ENCODE assay signal across 13 cellular contexts in the genomic region with DNA sequence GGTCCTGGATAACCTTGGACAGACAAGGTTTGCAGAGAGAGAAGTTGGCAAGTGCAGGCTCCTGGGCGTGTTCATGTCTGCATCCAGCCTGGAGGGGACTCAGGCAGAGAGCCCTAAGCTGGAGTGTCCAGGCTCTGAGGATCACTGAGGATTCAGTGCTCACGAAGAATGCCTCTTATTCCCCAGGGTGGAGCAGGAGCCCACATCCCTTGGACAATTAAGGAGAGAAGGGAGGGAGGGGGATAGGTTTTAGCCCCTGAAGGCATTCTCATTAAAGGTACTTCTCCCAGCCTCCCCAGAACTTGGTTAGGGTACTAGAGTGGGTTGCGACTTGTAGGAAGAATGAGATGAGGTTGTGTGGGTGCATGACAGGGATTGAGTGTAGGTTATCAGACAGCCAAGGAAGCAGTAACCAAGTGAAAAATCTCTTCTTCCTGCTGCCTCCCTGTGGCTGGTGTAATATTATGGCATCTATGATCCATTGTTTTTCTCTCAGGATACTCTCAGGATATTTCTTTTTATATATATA. TPM values are rescaled to one million over a fixed set of nuclear protein-coding genes. Genes with fewer than 3 reads are reported as not detected.
A peak's percentile ranks its signal among the peaks of the same experiment; 100 is the strongest.
DNase-seq lines count a peak whose midpoint lies in the region; ATAC-seq and TF ChIP-seq lines count a peak whose summit lies in the region.
"Had no signal": no experiment of that assay in that cellular context is flagged by ENCODE, and none has a peak within 500 bp of the region (broad histone marks: within the 10 kb centered on the region; RNA-seq: fewer than 3 reads in every experiment).

No MANE protein-coding gene starts in this region.

- H3K79me2 ChIP-seq in DOHH2 (ENCODE audit: control insufficient read depth, low read length) = peaks cover 46% of the 10 kb centered on the region

- peak overlapping the region; percentile 84 for H3K4me2 ChIP-seq in DOHH2 (ENCODE audit: low read length)

- H3K9me3 Mint-ChIP-seq in IgD-negative memory B cell = peaks cover 0 to 2% (median 0%) of the 10 kb centered on the region in 3 donors

- H3K4me3 Mint-ChIP-seq in IgD-negative memory B cell = peak overlapping the region; percentile 88 to 97 (median 94)
- H3K4me3 Mint-ChIP-seq: H9 had no signal

- no peak for DNase-seq in NCI-H2029 treated with DMSO at 0.1 percent for 48 hours (lab: John Stamatoyannopoulos, UW)
- no peak for DNase-seq in activated CD8-positive, alpha-beta memory T cell treated with anti-CD3 and anti-CD28 coated beads for 24 hours
- DNase-seq: activated CD4-positive, CD25-positive, alpha-beta regulatory T cell treated with anti-CD3 and anti-CD28 coated beads, Interleukin-2, amount 50 U/mL, for 72 hours; DMS79 treated with DMSO at 0.1 percent for 48 hours; H9; NCI-H1092 treated with DMSO at 0.1 percent for 48 hours; stimulated activated CD4-positive, alpha-beta T cell treated with anti-CD3 and anti-CD28 coated beads, Interleukin-2, amount 100 ng/mL, for 24 hours had no signal

- no peaks in the 10 kb centered on the region for H3K27me3 Mint-ChIP-seq in IgD-negative memory B cell

- H3K36me3 ChIP-seq in DOHH2 (ENCODE audit: control insufficient read depth, low read length) (0 out of 2 replicates have a peak, but pooled peaks cover 5% of the 10 kb centered on the region), duodenal mucosa (ENCODE audit: control insufficient read depth in 1 of 2, insufficient read depth in 2 of 2, low read length in 2 of 2) (no peaks in the 10 kb centered on the region)

- peak overlapping the region; percentile 86 to 99 (median 97) for H3K27ac Mint-ChIP-seq in IgD-negative memory B cell
- H3K27ac Mint-ChIP-seq: H9 had no signal

- H3K9me2 ChIP-seq in DOHH2 (replicated peaks; ENCODE audit: control insufficient read depth, low read length) = no peaks in the 10 kb centered on the region

- ATAC-seq in HG03196 (IDR thresholded peaks at IDR 0.05; ENCODE audit: unreplicated experiment) (no peak), HG03097 (IDR thresholded peaks at IDR 0.05; ENCODE audit: low FRiP score, unreplicated experiment) (no peak)

- H3K4me1 ChIP-seq in DOHH2 (ENCODE audit: control insufficient read depth, low read length) (peaks cover 60% of the 10 kb centered on the region), duodenal mucosa (ENCODE audit: control insufficient read depth in 1 of 2, insufficient read depth in 2 of 2, low read length in 2 of 2) (peaks cover 0 to 17% of the 10 kb centered on the region in 2 donors)

- peaks cover 24% of the 10 kb centered on the region for H3K36me3 Mint-ChIP-seq in IgD-negative memory B cell

- H3K4me1 Mint-ChIP-seq in IgD-negative memory B cell = peaks cover 34 to 53% (median 34%) of the 10 kb centered on the region in 3 donors

- H3K4me3 ChIP-seq in DOHH2 (ENCODE audit: low read length) (peak overlapping the region; percentile 91), duodenal mucosa (ENCODE audit: low read depth in 1 of 2, low read length in 2 of 2) (peak overlapping the region; percentile 65 to 71), skin epidermis (peak overlapping the region; percentile 28 to 44 (median 34))

- H3K27ac ChIP-seq in DOHH2 (ENCODE audit: low read depth, low read length) (no peak overlapping the region; the same call in 1 of the 2 replicates), duodenal mucosa (ENCODE audit: low read depth, low read length) (peak overlapping the region; percentile 50), skin epidermis (peak overlapping the region; percentile 11 to 87 (median 76))

- H3K27me3 ChIP-seq in DOHH2 (ENCODE audit: control insufficient read depth, low read length) = no peaks in the 10 kb centered on the region
- H3K27me3 ChIP-seq in duodenal mucosa (ENCODE audit: control insufficient read depth in 1 of 2, insufficient read depth in 2 of 2, low read length in 2 of 2) = peaks cover 0 to 4% of the 10 kb centered on the region in 2 donors

- H4K20me1 ChIP-seq in DOHH2 (ENCODE audit: control insufficient read depth, insufficient read depth, low read depth, low read length) = no peaks in the 10 kb centered on the region

- H3F3A ChIP-seq in DOHH2 (ENCODE audit: control insufficient read depth, insufficient read depth) = no peaks in the 10 kb centered on the region

- H3K9me3 ChIP-seq in DOHH2 (ENCODE audit: control insufficient read depth, insufficient read depth, low read length) (no peaks in the 10 kb centered on the region), duodenal mucosa (ENCODE audit: control insufficient read depth in 1 of 2, low read length in 2 of 2) (no peaks in the 10 kb centered on the region)

- peak overlapping the region; percentile 54 to 65 for H3K9ac ChIP-seq in duodenal mucosa (ENCODE audit: low read depth in 1 of 2, low read length in 2 of 2)

- no peak for TF ChIP-seq CTCF in DOHH2 (IDR thresholded peaks at IDR 0.05; ENCODE audit: low read depth, low read length, poor library complexity, severe bottlenecking)

RNA-seq across cellular contexts. Expression of a gene that starts 0.7 kb away (rescaled TPM):
- polyA plus RNA-seq in IgD-negative memory B cell = 2,247 TPM

RNA-seq across cellular contexts. Expression of a gene that starts 3.0 kb away (rescaled TPM):
- 2,568 TPM for polyA plus RNA-seq in IgD-negative memory B cell

Comparison
In these comparisons a context has a peak if more than half of its experiments do, and no peak if none do; other contexts are left out.
1. H3K4me3 ChIP-seq: peak in every context shown above with its lines; median percentile 91 in DOHH2; 68 in duodenal mucosa; 34 in skin epidermis.